12 cellular contexts compared by ENCODE assay signal in the genomic region with DNA sequence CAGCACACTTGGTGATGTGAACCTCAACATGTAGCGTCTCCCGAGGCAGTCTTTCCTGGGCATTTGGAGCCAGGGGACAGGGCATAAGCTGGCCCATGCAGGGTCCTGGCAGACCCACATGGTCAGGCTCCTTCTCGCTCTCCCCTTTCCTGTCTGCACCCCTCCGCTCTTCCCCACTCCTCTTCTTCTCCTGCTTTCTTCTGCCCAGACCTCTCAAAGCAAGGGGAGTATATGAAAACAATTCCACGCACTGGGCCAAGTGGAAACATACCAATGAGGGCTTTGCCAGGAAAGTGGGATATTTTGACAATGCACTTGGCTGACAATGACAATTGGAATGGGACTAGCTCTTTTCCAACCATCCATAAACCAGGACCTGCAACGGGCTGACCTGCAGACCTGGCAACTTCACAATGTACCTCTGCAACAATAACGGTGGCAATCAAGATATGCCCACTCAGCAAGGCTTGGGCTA. TPM values are rescaled to one million over a fixed set of nuclear protein-coding genes. Genes with fewer than 3 reads are reported as not detected.
DNase-seq lines count a peak whose midpoint lies in the region; ATAC-seq and TF ChIP-seq lines count a peak whose summit lies in the region.
"Had no signal": no experiment of that assay in that cellular context is flagged by ENCODE, and none has a peak within 500 bp of the region (broad histone marks: within the 10 kb centered on the region; RNA-seq: fewer than 3 reads in every experiment).

No MANE protein-coding gene starts in this region.

- peaks cover 61% of the 10 kb centered on the region for H3K4me1 ChIP-seq in HUES64 (ENCODE audit: insufficient read depth, low read length)
- peaks cover 8 to 24% (median 15%) of the 10 kb centered on the region in 4 donors for H3K4me1 ChIP-seq in liver (ENCODE audit: control insufficient read depth in 4 of 4, insufficient read depth in 4 of 4, low read length in 3 of 4)
- H3K4me1 ChIP-seq in skeletal muscle tissue (ENCODE audit: control insufficient read depth in 3 of 3, insufficient read depth in 3 of 3, low read length in 3 of 3), result peaks cover 66 to 71% (median 69%) of the 10 kb centered on the region in 3 donors
- H3K4me1 ChIP-seq in Caco-2, result no peaks in the 10 kb centered on the region

- H3K27me3 Mint-ChIP-seq in central memory CD8-positive, alpha-beta T cell, result no peaks in the 10 kb centered on the region
- no peaks in the 10 kb centered on the region for H3K27me3 Mint-ChIP-seq in Caco-2 (ENCODE audit: insufficient read depth, unreplicated experiment)

- H3K9ac ChIP-seq in HUES64 (ENCODE audit: low read depth, low read length) (no peak overlapping the region), liver (ENCODE audit: low read depth in 1 of 2, low read length in 2 of 2) (no peak overlapping the region), skeletal muscle tissue (ENCODE audit: low read depth in 1 of 3, low read length in 3 of 3) (peak overlapping the region in 1 of 3 donors; percentile 55)

- TF ChIP-seq CTCF in liver (IDR thresholded peaks at IDR 0.05; ENCODE audit: low read depth, low read length, missing input control) (no peak), Caco-2 (IDR thresholded peaks at IDR 0.05; ENCODE audit: insufficient read depth in 1 of 2, low read depth in 1 of 2, low read length in 1 of 2, severe bottlenecking in 1 of 2, unreplicated experiment in 1 of 2) (no peak)

- CTCF ChIA-PET in Caco-2 (lab: Charles Lee), result no interaction called here

- no peak for TF ChIP-seq RAD21 in liver (IDR thresholded peaks at IDR 0.05)

- H3K4me1 Mint-ChIP-seq in central memory CD8-positive, alpha-beta T cell, result peaks cover 20% of the 10 kb centered on the region
- peaks cover 12% of the 10 kb centered on the region for H3K4me1 Mint-ChIP-seq in Caco-2 (ENCODE audit: low read depth, unreplicated experiment)

- no peak for ATAC-seq in central memory CD8-positive, alpha-beta T cell (replicated peaks; ENCODE audit: extremely low read depth, poor library complexity, severe bottlenecking)

- intact Hi-C loops in Caco-2 (cut with micrococcal nuclease; ENCODE audit: unreplicated experiment), result no loop called here

- H3K9me3 ChIP-seq in HUES64 (ENCODE audit: insufficient read depth, low read depth, low read length) (no peaks in the 10 kb centered on the region), liver (ENCODE audit: control insufficient read depth in 4 of 4, low read length in 3 of 4) (no peaks in the 10 kb centered on the region), skeletal muscle tissue (ENCODE audit: control insufficient read depth in 3 of 3, low read length in 3 of 3) (no peaks in the 10 kb centered on the region), Caco-2 (no peaks in the 10 kb centered on the region)

- POLR2A ChIA-PET in Caco-2 (lab: Charles Lee), result no interaction called here

- H3K4me3 ChIP-seq in HUES64 (ENCODE audit: low read length), result no peak overlapping the region
- no peak overlapping the region for H3K4me3 ChIP-seq in liver (ENCODE audit: low read depth in 1 of 3, low read length in 3 of 3)
- peak overlapping the region; percentile 17 to 55 (median 52) for H3K4me3 ChIP-seq in skeletal muscle tissue (ENCODE audit: low read length in 3 of 3)
- H3K4me3 ChIP-seq in Caco-2 (ENCODE audit: low read depth, low read length), result no peak overlapping the region

- peaks cover 10% of the 10 kb centered on the region; the same call in 1 of the 2 replicates for H3K36me3 ChIP-seq in HUES64 (ENCODE audit: insufficient read depth, low read length)
- H3K36me3 ChIP-seq in liver (ENCODE audit: control insufficient read depth in 4 of 4, insufficient read depth in 3 of 4, low read depth in 1 of 4, low read length in 3 of 4), result peaks cover 0 to 4% (median 0%) of the 10 kb centered on the region in 4 donors
- peaks cover 0 to 2% (median 0%) of the 10 kb centered on the region in 3 donors for H3K36me3 ChIP-seq in skeletal muscle tissue (ENCODE audit: control insufficient read depth in 3 of 3, insufficient read depth in 3 of 3, low read length in 3 of 3)
- no peaks in the 10 kb centered on the region for H3K36me3 ChIP-seq in Caco-2 (ENCODE audit: control insufficient read depth, insufficient read depth, low read length)

- 94% methylated on average over 7 of the region's 7 CpGs for WGBS in HUES64
- WGBS in liver, result 88% methylated on average over 7 of the region's 7 CpGs

- peak overlapping the region; percentile 58; the same call in 1 of the 2 replicates for H3K27ac ChIP-seq in HUES64 (ENCODE audit: low read depth, low read length)
- H3K27ac ChIP-seq in liver (ENCODE audit: low read depth in 1 of 2, low read length in 2 of 2), result peak overlapping the region; percentile 9 to 36
- H3K27ac ChIP-seq in skeletal muscle tissue (ENCODE audit: low read depth, low read length), result peak overlapping the region; percentile 80

- no peak for DNase-seq in central memory CD8-positive, alpha-beta T cell (ENCODE audit: low spot score in 2 of 2)
- DNase-seq in NOMO-1 treated with dmso at 0.1 percent for 144 hours (lab: John Stamatoyannopoulos, UW; ENCODE audit: unreplicated experiment) (no peak), Caco-2 (no peak), NCI-H1105 treated with DMSO at 0.1 percent for 48 hours (lab: John Stamatoyannopoulos, UW) (no peak), NCI-H2196 treated with DMSO at 0.1 percent for 48 hours (lab: John Stamatoyannopoulos, UW; ENCODE audit: unreplicated experiment) (no peak)
- DNase-seq: NCI-H187; stimulated activated CD4-positive, alpha-beta T cell treated with anti-CD3 and anti-CD28 coated beads, Interleukin-2, amount 100 ng/mL, for 24 hours had no signal

- BruUV-seq in Caco-2 (replicated peaks; lab: Mats Ljungman, UMichigan), result no TSS peak

- H3K36me3 Mint-ChIP-seq in central memory CD8-positive, alpha-beta T cell (ENCODE audit: insufficient read depth), result peaks cover 85% of the 10 kb centered on the region
- peaks cover 6% of the 10 kb centered on the region for H3K36me3 Mint-ChIP-seq in Caco-2 (ENCODE audit: insufficient read depth, unreplicated experiment)

- no peak overlapping the region for H3K4me3 Mint-ChIP-seq in central memory CD8-positive, alpha-beta T cell
- H3K4me3 Mint-ChIP-seq in Caco-2 (ENCODE audit: unreplicated experiment), result no peak overlapping the region
- H3K4me3 Mint-ChIP-seq: CD14-positive monocyte; T-helper 1 cell treated with Interleukin-12 subunit alpha and Interleukin-12 subunit beta and Interleukin-4 antibody, amounts not matched to agents 30 μg/mL and 1 μg/mL, for 36 hours had no signal

- peak overlapping the region; percentile 74 for H3K27ac Mint-ChIP-seq in central memory CD8-positive, alpha-beta T cell (ENCODE audit: low read depth)
- H3K27ac Mint-ChIP-seq in Caco-2 (ENCODE audit: unreplicated experiment), result no peak overlapping the region
- H3K27ac Mint-ChIP-seq: T-helper 1 cell treated with Interleukin-12 subunit alpha and Interleukin-12 subunit beta and Interleukin-4 antibody, amounts not matched to agents 30 μg/mL and 1 μg/mL, for 36 hours had no signal

- H3K27me3 ChIP-seq in HUES64 (ENCODE audit: insufficient read depth, low read length) (no peaks in the 10 kb centered on the region), liver (ENCODE audit: control insufficient read depth in 4 of 4, insufficient read depth in 4 of 4, low read length in 3 of 4) (no peaks in the 10 kb centered on the region), skeletal muscle tissue (ENCODE audit: control insufficient read depth in 3 of 3, insufficient read depth in 3 of 3, low read length in 3 of 3) (no peaks in the 10 kb centered on the region), Caco-2 (replicated peaks; ENCODE audit: control insufficient read depth, insufficient read depth, low read length) (no peaks in the 10 kb centered on the region)

- H3K9me3 Mint-ChIP-seq in central memory CD8-positive, alpha-beta T cell, result no peaks in the 10 kb centered on the region
- no peaks in the 10 kb centered on the region for H3K9me3 Mint-ChIP-seq in Caco-2 (ENCODE audit: unreplicated experiment)
- H3K9me3 Mint-ChIP-seq: CD14-positive monocyte; T-helper 1 cell treated with Interleukin-12 subunit alpha and Interleukin-12 subunit beta and Interleukin-4 antibody, amounts not matched to agents 30 μg/mL and 1 μg/mL, for 36 hours had no signal

TF ChIP-seq in liver, 16 proteins besides CTCF, POLR2A, EP300 and RAD21 (continues in another document):
- TF ChIP-seq EGR1 (IDR thresholded peaks at IDR 0.05; ENCODE audit: low read depth in 2 of 2), result no peak
- TF ChIP-seq, protein P1, sequence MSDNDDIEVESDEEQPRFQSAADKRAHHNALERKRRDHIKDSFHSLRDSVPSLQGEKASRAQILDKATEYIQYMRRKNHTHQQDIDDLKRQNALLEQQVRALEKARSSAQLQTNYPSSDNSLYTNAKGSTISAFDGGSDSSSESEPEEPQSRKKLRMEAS (IDR thresholded peaks at IDR 0.05), result no peak
- TF ChIP-seq GABPA (IDR thresholded peaks at IDR 0.05 in 1 of 2, conservative IDR thresholded peaks at IDR 0.05 in 1 of 2), result no peak
- TF ChIP-seq, protein P2, sequence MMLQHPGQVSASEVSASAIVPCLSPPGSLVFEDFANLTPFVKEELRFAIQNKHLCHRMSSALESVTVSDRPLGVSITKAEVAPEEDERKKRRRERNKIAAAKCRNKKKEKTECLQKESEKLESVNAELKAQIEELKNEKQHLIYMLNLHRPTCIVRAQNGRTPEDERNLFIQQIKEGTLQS (IDR thresholded peaks at IDR 0.05), result no peak
- TF ChIP-seq NR2F2 (IDR thresholded peaks at IDR 0.05), result no peak
- no peak for TF ChIP-seq JUND (IDR thresholded peaks at IDR 0.05)
- TF ChIP-seq TAF1 (conservative IDR thresholded peaks at IDR 0.05), result no peak
- no peak for TF ChIP-seq FOXA1 (IDR thresholded peaks at IDR 0.05)
- TF ChIP-seq SP1 (IDR thresholded peaks at IDR 0.05), result no peak
- TF ChIP-seq, protein P3, sequence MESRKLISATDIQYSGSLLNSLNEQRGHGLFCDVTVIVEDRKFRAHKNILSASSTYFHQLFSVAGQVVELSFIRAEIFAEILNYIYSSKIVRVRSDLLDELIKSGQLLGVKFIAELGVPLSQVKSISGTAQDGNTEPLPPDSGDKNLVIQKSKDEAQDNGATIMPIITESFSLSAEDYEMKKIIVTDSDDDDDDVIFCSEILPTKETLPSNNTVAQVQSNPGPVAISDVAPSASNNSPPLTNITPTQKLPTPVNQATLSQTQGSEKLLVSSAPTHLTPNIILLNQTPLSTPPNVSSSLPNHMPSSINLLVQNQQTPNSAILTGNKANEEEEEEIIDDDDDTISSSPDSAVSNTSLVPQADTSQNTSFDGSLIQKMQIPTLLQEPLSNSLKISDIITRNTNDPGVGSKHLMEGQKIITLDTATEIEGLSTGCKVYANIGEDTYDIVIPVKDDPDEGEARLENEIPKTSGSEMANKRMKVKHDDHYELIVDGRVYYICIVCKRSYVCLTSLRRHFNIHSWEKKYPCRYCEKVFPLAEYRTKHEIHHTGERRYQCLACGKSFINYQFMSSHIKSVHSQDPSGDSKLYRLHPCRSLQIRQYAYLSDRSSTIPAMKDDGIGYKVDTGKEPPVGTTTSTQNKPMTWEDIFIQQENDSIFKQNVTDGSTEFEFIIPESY (IDR thresholded peaks at IDR 0.05), result no peak

RNA-seq across cellular contexts. Expression of a gene that starts 58.9 kb away (rescaled TPM):
- polyA plus RNA-seq in HUES64 (2013, experiment 1 of 2), result 9.1 TPM
- polyA plus RNA-seq in HUES64 (2013, experiment 2 of 2), result 14.1 TPM
- total RNA-seq in liver (1 to 10 TPM; 3.7 to 7.9 TPM), skeletal muscle tissue (5.7 TPM), Caco-2 (2022) (14.9 and 16.2 TPM in 2 replicates)
- polyA plus RNA-seq in liver, result 1 to 10 TPM; 6.1 to 6.2 TPM

Comparison
In these comparisons a context has a peak if more than half of its experiments do, and no peak if none do; other contexts are left out.
1. H3K27ac ChIP-seq: peak in every context shown above with its lines; median percentile 80 in skeletal muscle tissue; 58 in HUES64; 22 in liver.
2. H3K4me3 ChIP-seq: peak in skeletal muscle tissue (3 of 3); none in HUES64 (single experiment), liver (0 of 3) and Caco-2 (single experiment).